Comparison of ENCODE assay signal across 8 cellular contexts in the genomic region with DNA sequence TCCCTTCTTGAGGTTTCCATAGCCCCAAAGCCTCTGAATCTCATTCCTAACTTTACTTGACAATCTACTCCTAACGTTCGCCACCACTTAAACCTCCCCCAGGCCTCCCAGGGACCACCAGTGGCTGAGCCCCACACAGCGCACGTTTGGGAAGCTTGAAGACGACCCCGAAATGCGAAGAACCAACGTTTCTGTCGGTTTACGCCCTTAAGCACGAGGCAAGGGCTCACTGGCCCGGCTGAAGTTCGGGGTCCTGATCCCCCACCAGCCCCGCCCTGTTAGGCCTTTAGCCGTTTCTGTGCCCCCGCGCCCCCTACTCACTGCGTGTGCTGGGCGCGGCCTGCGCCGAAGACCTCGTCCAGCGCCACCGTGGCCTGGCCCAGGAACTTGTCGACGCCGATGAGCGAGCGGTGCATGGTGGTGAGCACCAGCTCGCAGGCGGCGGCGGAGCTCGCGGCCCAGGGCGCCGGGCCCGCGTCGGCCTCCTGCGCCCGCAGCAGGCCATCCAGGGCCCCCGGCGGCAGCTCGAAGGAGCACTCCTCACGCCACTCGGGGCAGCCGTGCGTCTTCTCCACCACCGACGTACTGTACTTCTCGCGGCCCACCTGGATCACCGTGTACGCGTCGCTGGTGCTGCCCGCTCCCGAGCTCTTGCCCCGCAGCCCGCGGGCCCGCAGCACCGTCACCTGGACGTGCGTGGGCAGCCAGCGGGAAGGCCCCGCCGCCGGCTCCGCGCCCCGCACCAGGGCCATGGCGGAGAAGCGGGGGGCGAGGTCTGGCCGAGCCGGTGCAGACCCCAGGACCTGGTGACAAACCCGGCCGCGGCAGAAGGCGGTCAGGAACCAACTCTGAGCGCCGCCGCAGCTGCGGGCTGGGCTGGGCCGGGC. TPM values are rescaled to one million over a fixed set of nuclear protein-coding genes. Genes with fewer than 3 reads are reported as not detected.
A peak's percentile ranks its signal among the peaks of the same experiment; 100 is the strongest.
DNase-seq lines count a peak whose midpoint lies in the region; ATAC-seq lines count a peak whose summit lies in the region.

No MANE protein-coding gene starts in this region.

- peaks cover 4% of the 10 kb centered on the region for H3K36me3 ChIP-seq in SJSA1

- no peaks in the 10 kb centered on the region for H3K27me3 ChIP-seq in SJSA1 (replicated peaks)

- H3K9me3 Mint-ChIP-seq in central memory CD8-positive, alpha-beta T cell, result no peaks in the 10 kb centered on the region
- no peaks in the 10 kb centered on the region for H3K9me3 Mint-ChIP-seq in stimulated activated memory B cell treated with anti-CD40 and anti-IgM and Interleukin-4, amounts not matched to agents 10 μg/mL and 1 μg/mL and 100 μg/mL, for 72 hours

- H3K27ac Mint-ChIP-seq in central memory CD8-positive, alpha-beta T cell (ENCODE audit: low read depth), result peak overlapping the region; percentile 67
- no peak overlapping the region for H3K27ac Mint-ChIP-seq in stimulated activated memory B cell treated with anti-CD40 and anti-IgM and Interleukin-4, amounts not matched to agents 10 μg/mL and 1 μg/mL and 100 μg/mL, for 72 hours

- H3K27me3 Mint-ChIP-seq in central memory CD8-positive, alpha-beta T cell, result no peaks in the 10 kb centered on the region
- no peaks in the 10 kb centered on the region for H3K27me3 Mint-ChIP-seq in stimulated activated memory B cell treated with anti-CD40 and anti-IgM and Interleukin-4, amounts not matched to agents 10 μg/mL and 1 μg/mL and 100 μg/mL, for 72 hours

- no peaks in the 10 kb centered on the region for H3K9me3 ChIP-seq in SJSA1 (replicated peaks)

- peak; percentile 8 to 12 for ATAC-seq in activated CD4-positive, CD25-positive, alpha-beta regulatory T cell treated with anti-CD3 and anti-CD28 coated beads, Interleukin-2, amount 50 U/mL, for 24 hours
- peak; percentile 6 for ATAC-seq in HG02970 (IDR thresholded peaks at IDR 0.05; ENCODE audit: low FRiP score, unreplicated experiment)
- peak; percentile 29 for ATAC-seq in central memory CD8-positive, alpha-beta T cell (replicated peaks; ENCODE audit: extremely low read depth, poor library complexity, severe bottlenecking)
- ATAC-seq in left lobe of liver, result peak; percentile 42
- peak; percentile 31 for ATAC-seq in stimulated activated memory B cell treated with anti-CD40 and anti-IgM and Interleukin-4, amounts not matched to agents 10 μg/mL and 1 μg/mL and 100 μg/mL, for 72 hours

- no peak for DNase-seq in activated CD4-positive, CD25-positive, alpha-beta regulatory T cell (lab: John Stamatoyannopoulos, UW)
- DNase-seq in SJSA1 (ENCODE audit: low read depth in 1 of 2, low spot score in 2 of 2) (peak; percentile 50 to 64), left lobe of liver (ENCODE audit: low spot score) (no peak), mucosa of gallbladder (ENCODE audit: low spot score) (no peak)
- no peak for DNase-seq in central memory CD8-positive, alpha-beta T cell (ENCODE audit: low spot score in 2 of 2)

- H3K4me1 ChIP-seq in SJSA1 (replicated peaks), result peaks cover 37% of the 10 kb centered on the region

- H3K27ac ChIP-seq in SJSA1, result peak overlapping the region; percentile 62

- peak overlapping the region; percentile 87 for H3K4me3 ChIP-seq in SJSA1

- peaks cover 36% of the 10 kb centered on the region for H3K4me1 Mint-ChIP-seq in central memory CD8-positive, alpha-beta T cell
- H3K4me1 Mint-ChIP-seq in stimulated activated memory B cell treated with anti-CD40 and anti-IgM and Interleukin-4, amounts not matched to agents 10 μg/mL and 1 μg/mL and 100 μg/mL, for 72 hours, result peaks cover 18% of the 10 kb centered on the region

- peak overlapping the region; percentile 73 for H3K4me3 Mint-ChIP-seq in central memory CD8-positive, alpha-beta T cell
- peak overlapping the region; percentile 60 for H3K4me3 Mint-ChIP-seq in stimulated activated memory B cell treated with anti-CD40 and anti-IgM and Interleukin-4, amounts not matched to agents 10 μg/mL and 1 μg/mL and 100 μg/mL, for 72 hours

- H3K36me3 Mint-ChIP-seq in central memory CD8-positive, alpha-beta T cell (ENCODE audit: insufficient read depth), result peaks cover 5% of the 10 kb centered on the region
- H3K36me3 Mint-ChIP-seq in stimulated activated memory B cell treated with anti-CD40 and anti-IgM and Interleukin-4, amounts not matched to agents 10 μg/mL and 1 μg/mL and 100 μg/mL, for 72 hours, result no peaks in the 10 kb centered on the region

RNA-seq across cellular contexts. Expression of gene RAB11FIP5, which starts 0.5 kb away (rescaled TPM):
- total RNA-seq in SJSA1 (2014; rRNA removed; shearing (Covaris generic)), result 15.5 and 23.0 TPM in 2 replicates
- total RNA-seq in left lobe of liver (6.0 TPM), mucosa of gallbladder (63.0 TPM)

RNA-seq across cellular contexts. Expression of gene SFXN5, which starts 40.8 kb away (rescaled TPM):
- total RNA-seq in SJSA1 (2014; rRNA removed; shearing (Covaris generic)), result 8.2 and 13.3 TPM in 2 replicates
- total RNA-seq in left lobe of liver (80.1 TPM), mucosa of gallbladder (21.9 TPM)

Comparison
In these comparisons a context has a peak if more than half of its experiments do, and no peak if none do; other contexts are left out.
1. DNase-seq: peak in SJSA1 (2 of 2); none in activated CD4-positive, CD25-positive, alpha-beta regulatory T cell (0 of 4), central memory CD8-positive, alpha-beta T cell (0 of 2), left lobe of liver (single experiment) and mucosa of gallbladder (single experiment).
2. Peak in every context shown above with its lines, with median percentiles within 50 percentile points of each other: ATAC-seq.